In genomic region chr1:155017021-155017945, GRCh38 we compare ENCODE assay signal across 1 cellular context.
A peak's percentile ranks its signal among the peaks of the same experiment; 100 is the strongest.
TF ChIP-seq lines count a peak whose summit lies in the region.

No MANE protein-coding gene starts in this region.

TF ChIP-seq in HEK293, 187 proteins besides CTCF, POLR2A, EP300 and RAD21 (continued from another document and continues in another):
- TF ChIP-seq PRDM10 (tag by site-specific recombination; IDR thresholded peaks at IDR 0.05) (peak; percentile 91), ZBTB44 (tag by site-specific recombination; IDR thresholded peaks at IDR 0.05) (no peak), ZSCAN5A (tag by site-specific recombination; IDR thresholded peaks at IDR 0.05) (peak; percentile 75; the same call in 1 of the 2 replicates), KLF9 (tag by site-specific recombination; IDR thresholded peaks at IDR 0.05; ENCODE audit: low read depth) (peak; percentile 97), ZNF223 (tag by site-specific recombination; IDR thresholded peaks at IDR 0.05) (no peak), ATF2 (tag by site-specific recombination; IDR thresholded peaks at IDR 0.05; ENCODE audit: low read depth) (no peak), FEZF1 (tag by site-specific recombination; IDR thresholded peaks at IDR 0.05) (no peak; the same call in 1 of the 2 replicates), SCRT1 (tag by site-specific recombination; IDR thresholded peaks at IDR 0.05; ENCODE audit: borderline replicate concordance) (no peak), ZNF580 (tag by site-specific recombination; IDR thresholded peaks at IDR 0.05) (peak; percentile 95), ZNF394 (tag by site-specific recombination; IDR thresholded peaks at IDR 0.05; ENCODE audit: borderline replicate concordance) (peak; percentile 82), ZEB2 (tag by site-specific recombination; IDR thresholded peaks at IDR 0.05) (peak; percentile 99), ZNF324 (tag by site-specific recombination; IDR thresholded peaks at IDR 0.05) (peak; percentile 90), ZBTB17 (tag by site-specific recombination; IDR thresholded peaks at IDR 0.05) (peak; percentile 95), YY1 (tag by site-specific recombination; IDR thresholded peaks at IDR 0.05) (peak; percentile 93), ZNF416 (tag by site-specific recombination; IDR thresholded peaks at IDR 0.05) (no peak), KLF8 (tag by site-specific recombination; IDR thresholded peaks at IDR 0.05) (peak; percentile 97), ZNF169 (tag by site-specific recombination; IDR thresholded peaks at IDR 0.05) (no peak), MEIS1 (CRISPR knock-in tag; IDR thresholded peaks at IDR 0.05; ENCODE audit: borderline replicate concordance) (no peak), ZNF707 (tag by site-specific recombination; IDR thresholded peaks at IDR 0.05) (no peak), ZNF610 (tag by site-specific recombination; IDR thresholded peaks at IDR 0.05; ENCODE audit: borderline replicate concordance) (peak; percentile 98), ZNF391 (tag by site-specific recombination; IDR thresholded peaks at IDR 0.05; ENCODE audit: borderline replicate concordance, low read depth) (peak; percentile 92), ZNF473 (tag by site-specific recombination; IDR thresholded peaks at IDR 0.05) (no peak), ZNF704 (tag by site-specific recombination; IDR thresholded peaks at IDR 0.05) (no peak), ZNF660 (tag by site-specific recombination; IDR thresholded peaks at IDR 0.05) (peak; percentile 88), ZNF76 (tag by site-specific recombination; IDR thresholded peaks at IDR 0.05; ENCODE audit: borderline replicate concordance, low read depth) (peak; percentile 68; the same call in 1 of the 2 replicates), ZNF791 (tag by site-specific recombination; IDR thresholded peaks at IDR 0.05) (no peak), ZNF341 (tag by site-specific recombination; IDR thresholded peaks at IDR 0.05; ENCODE audit: low read depth) (peak; percentile 100), ZNF621 (tag by site-specific recombination; IDR thresholded peaks at IDR 0.05) (no peak), ZNF280C (tag by site-specific recombination; IDR thresholded peaks at IDR 0.05) (no peak), ZNF335 (tag by site-specific recombination; conservative IDR thresholded peaks at IDR 0.05) (peak; percentile 72), ZNF658 (tag by site-specific recombination; IDR thresholded peaks at IDR 0.05) (no peak)
- TF ChIP-seq, protein P1, sequence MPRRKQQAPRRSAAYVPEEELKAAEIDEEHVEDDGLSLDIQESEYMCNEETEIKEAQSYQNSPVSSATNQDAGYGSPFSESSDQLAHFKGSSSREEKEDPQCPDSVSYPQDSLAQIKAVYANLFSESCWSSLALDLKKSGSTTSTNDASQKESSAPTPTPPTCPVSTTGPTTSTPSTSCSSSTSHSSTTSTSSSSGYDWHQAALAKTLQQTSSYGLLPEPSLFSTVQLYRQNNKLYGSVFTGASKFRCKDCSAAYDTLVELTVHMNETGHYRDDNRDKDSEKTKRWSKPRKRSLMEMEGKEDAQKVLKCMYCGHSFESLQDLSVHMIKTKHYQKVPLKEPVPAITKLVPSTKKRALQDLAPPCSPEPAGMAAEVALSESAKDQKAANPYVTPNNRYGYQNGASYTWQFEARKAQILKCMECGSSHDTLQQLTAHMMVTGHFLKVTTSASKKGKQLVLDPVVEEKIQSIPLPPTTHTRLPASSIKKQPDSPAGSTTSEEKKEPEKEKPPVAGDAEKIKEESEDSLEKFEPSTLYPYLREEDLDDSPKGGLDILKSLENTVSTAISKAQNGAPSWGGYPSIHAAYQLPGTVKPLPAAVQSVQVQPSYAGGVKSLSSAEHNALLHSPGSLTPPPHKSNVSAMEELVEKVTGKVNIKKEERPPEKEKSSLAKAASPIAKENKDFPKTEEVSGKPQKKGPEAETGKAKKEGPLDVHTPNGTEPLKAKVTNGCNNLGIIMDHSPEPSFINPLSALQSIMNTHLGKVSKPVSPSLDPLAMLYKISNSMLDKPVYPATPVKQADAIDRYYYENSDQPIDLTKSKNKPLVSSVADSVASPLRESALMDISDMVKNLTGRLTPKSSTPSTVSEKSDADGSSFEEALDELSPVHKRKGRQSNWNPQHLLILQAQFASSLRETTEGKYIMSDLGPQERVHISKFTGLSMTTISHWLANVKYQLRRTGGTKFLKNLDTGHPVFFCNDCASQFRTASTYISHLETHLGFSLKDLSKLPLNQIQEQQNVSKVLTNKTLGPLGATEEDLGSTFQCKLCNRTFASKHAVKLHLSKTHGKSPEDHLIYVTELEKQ (tag by site-specific recombination; IDR thresholded peaks at IDR 0.05; ENCODE audit: borderline replicate concordance): 0 out of 2 replicates have a peak, but pooled peaks have one; percentile 5
- TF ChIP-seq, protein P2, sequence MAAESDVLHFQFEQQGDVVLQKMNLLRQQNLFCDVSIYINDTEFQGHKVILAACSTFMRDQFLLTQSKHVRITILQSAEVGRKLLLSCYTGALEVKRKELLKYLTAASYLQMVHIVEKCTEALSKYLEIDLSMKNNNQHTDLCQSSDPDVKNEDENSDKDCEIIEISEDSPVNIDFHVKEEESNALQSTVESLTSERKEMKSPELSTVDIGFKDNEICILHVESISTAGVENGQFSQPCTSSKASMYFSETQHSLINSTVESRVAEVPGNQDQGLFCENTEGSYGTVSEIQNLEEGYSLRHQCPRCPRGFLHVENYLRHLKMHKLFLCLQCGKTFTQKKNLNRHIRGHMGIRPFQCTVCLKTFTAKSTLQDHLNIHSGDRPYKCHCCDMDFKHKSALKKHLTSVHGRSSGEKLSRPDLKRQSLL (tag by site-specific recombination; IDR thresholded peaks at IDR 0.05): peak; percentile 18
- TF ChIP-seq, protein P3, sequence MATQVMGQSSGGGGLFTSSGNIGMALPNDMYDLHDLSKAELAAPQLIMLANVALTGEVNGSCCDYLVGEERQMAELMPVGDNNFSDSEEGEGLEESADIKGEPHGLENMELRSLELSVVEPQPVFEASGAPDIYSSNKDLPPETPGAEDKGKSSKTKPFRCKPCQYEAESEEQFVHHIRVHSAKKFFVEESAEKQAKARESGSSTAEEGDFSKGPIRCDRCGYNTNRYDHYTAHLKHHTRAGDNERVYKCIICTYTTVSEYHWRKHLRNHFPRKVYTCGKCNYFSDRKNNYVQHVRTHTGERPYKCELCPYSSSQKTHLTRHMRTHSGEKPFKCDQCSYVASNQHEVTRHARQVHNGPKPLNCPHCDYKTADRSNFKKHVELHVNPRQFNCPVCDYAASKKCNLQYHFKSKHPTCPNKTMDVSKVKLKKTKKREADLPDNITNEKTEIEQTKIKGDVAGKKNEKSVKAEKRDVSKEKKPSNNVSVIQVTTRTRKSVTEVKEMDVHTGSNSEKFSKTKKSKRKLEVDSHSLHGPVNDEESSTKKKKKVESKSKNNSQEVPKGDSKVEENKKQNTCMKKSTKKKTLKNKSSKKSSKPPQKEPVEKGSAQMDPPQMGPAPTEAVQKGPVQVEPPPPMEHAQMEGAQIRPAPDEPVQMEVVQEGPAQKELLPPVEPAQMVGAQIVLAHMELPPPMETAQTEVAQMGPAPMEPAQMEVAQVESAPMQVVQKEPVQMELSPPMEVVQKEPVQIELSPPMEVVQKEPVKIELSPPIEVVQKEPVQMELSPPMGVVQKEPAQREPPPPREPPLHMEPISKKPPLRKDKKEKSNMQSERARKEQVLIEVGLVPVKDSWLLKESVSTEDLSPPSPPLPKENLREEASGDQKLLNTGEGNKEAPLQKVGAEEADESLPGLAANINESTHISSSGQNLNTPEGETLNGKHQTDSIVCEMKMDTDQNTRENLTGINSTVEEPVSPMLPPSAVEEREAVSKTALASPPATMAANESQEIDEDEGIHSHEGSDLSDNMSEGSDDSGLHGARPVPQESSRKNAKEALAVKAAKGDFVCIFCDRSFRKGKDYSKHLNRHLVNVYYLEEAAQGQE (tag by site-specific recombination; IDR thresholded peaks at IDR 0.05): peak; percentile 61
- TF ChIP-seq, protein P4, sequence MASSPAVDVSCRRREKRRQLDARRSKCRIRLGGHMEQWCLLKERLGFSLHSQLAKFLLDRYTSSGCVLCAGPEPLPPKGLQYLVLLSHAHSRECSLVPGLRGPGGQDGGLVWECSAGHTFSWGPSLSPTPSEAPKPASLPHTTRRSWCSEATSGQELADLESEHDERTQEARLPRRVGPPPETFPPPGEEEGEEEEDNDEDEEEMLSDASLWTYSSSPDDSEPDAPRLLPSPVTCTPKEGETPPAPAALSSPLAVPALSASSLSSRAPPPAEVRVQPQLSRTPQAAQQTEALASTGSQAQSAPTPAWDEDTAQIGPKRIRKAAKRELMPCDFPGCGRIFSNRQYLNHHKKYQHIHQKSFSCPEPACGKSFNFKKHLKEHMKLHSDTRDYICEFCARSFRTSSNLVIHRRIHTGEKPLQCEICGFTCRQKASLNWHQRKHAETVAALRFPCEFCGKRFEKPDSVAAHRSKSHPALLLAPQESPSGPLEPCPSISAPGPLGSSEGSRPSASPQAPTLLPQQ (tag by site-specific recombination; IDR thresholded peaks at IDR 0.05): peak; percentile 82
